In genomic region chr1:229022595-229023350, GRCh38 we compare ENCODE assay signal across 17 cellular contexts.
DNase-seq lines count a peak whose midpoint lies in the region; ATAC-seq and TF ChIP-seq lines count a peak whose summit lies in the region.
"Had no signal": no experiment of that assay in that cellular context is flagged by ENCODE, and none has a peak within 500 bp of the region (broad histone marks: within the 10 kb centered on the region; RNA-seq: fewer than 3 reads in every experiment).

No MANE protein-coding gene starts in this region.

- WGBS in tibial nerve, 2 donors: 34 to 53% methylated on average over 8 of the region's 8 CpGs

- no peak for TF ChIP-seq POLR2A in tibial nerve (IDR thresholded peaks at IDR 0.05)

- H3K9me3 ChIP-seq in tibial nerve: peaks cover 0 to 3% (median 0%) of the 10 kb centered on the region in 4 donors
- H3K9me3 ChIP-seq: HAP-1, pancreas had no signal

- peak; percentile 43 to 61 for TF ChIP-seq EP300 in tibial nerve (IDR thresholded peaks at IDR 0.05)

- no peaks in the 10 kb centered on the region for H3K36me3 Mint-ChIP-seq in T-helper 2 cell treated with Interferon-gamma antibody and Interleukin-4, amounts not matched to agents 5 μg/mL and 100 μg/mL, for 36 hours (ENCODE audit: low read depth)
- H3K36me3 Mint-ChIP-seq in effector memory CD8-positive, alpha-beta T cell (ENCODE audit: insufficient read depth): no peaks in the 10 kb centered on the region
- H3K36me3 Mint-ChIP-seq in activated T-cell treated with anti-CD3 and anti-CD28 coated beads, Interleukin-2, amount 50 U/mL, for 4 hours (ENCODE audit: insufficient read depth): no peaks in the 10 kb centered on the region

- peak; percentile 83 for ATAC-seq in Right ventricle myocardium inferior
- ATAC-seq in effector memory CD8-positive, alpha-beta T cell (replicated peaks): no peak
- no peak for ATAC-seq in activated T-cell treated with anti-CD3 and anti-CD28 coated beads, Interleukin-2, amount 50 U/mL, for 4 hours
- ATAC-seq: Panc1 had no signal

- H3K4me1 ChIP-seq in tibial nerve: peaks cover 0 to 52% (median 16%) of the 10 kb centered on the region in 4 donors

- H3K4me1 Mint-ChIP-seq in T-helper 2 cell treated with Interferon-gamma antibody and Interleukin-4, amounts not matched to agents 5 μg/mL and 100 μg/mL, for 36 hours (ENCODE audit: low read depth): peaks cover 8% of the 10 kb centered on the region
- H3K4me1 Mint-ChIP-seq in effector memory CD8-positive, alpha-beta T cell (ENCODE audit: low read depth in 2 of 2): peaks cover 10 to 13% of the 10 kb centered on the region in 2 donors
- peaks cover 9% of the 10 kb centered on the region for H3K4me1 Mint-ChIP-seq in activated T-cell treated with anti-CD3 and anti-CD28 coated beads, Interleukin-2, amount 50 U/mL, for 4 hours (ENCODE audit: low read depth)

- no peak for TF ChIP-seq CTCF in tibial nerve (IDR thresholded peaks at IDR 0.05)

- H3K36me3 ChIP-seq in tibial nerve: no peaks in the 10 kb centered on the region
- H3K36me3 ChIP-seq: HAP-1, pancreas had no signal

- intact Hi-C loops in Right ventricle myocardium inferior (cut with DNase I) (no loop called here), cardiac septum (cut with DNase I) (no loop called here)

- H3K4me3 ChIP-seq in tibial nerve: no peak overlapping the region
- H3K4me3 ChIP-seq: HAP-1, pancreas had no signal

- H3K27ac Mint-ChIP-seq in T-helper 2 cell treated with Interferon-gamma antibody and Interleukin-4, amounts not matched to agents 5 μg/mL and 100 μg/mL, for 36 hours: no peak overlapping the region
- no peak overlapping the region for H3K27ac Mint-ChIP-seq in effector memory CD8-positive, alpha-beta T cell

- H3K27ac ChIP-seq in layer of hippocampus (ENCODE audit: low read depth, low read length) (peak overlapping the region; percentile 79), tibial nerve (peak overlapping the region in 2 of 4 donors; percentile 54 to 62)
- H3K27ac ChIP-seq: pancreas had no signal

- H3K4me3 Mint-ChIP-seq in T-helper 2 cell treated with Interferon-gamma antibody and Interleukin-4, amounts not matched to agents 5 μg/mL and 100 μg/mL, for 36 hours: no peak overlapping the region
- H3K4me3 Mint-ChIP-seq in effector memory CD8-positive, alpha-beta T cell: no peak overlapping the region
- no peak overlapping the region for H3K4me3 Mint-ChIP-seq in activated T-cell treated with anti-CD3 and anti-CD28 coated beads, Interleukin-2, amount 50 U/mL, for 4 hours
- H3K4me3 Mint-ChIP-seq: dendritic cell treated with granulocyte-macrophage colony-stimulating factor and Interleukin-4, amounts not matched to agents 40 ng/mL and 50 ng/mL, for 4 days had no signal

- H3K27me3 ChIP-seq in layer of hippocampus (ENCODE audit: control insufficient read depth, insufficient read depth, low read length) (no peaks in the 10 kb centered on the region), tibial nerve (no peaks in the 10 kb centered on the region)
- H3K27me3 ChIP-seq: pancreas had no signal

- H3K9me3 Mint-ChIP-seq in T-helper 2 cell treated with Interferon-gamma antibody and Interleukin-4, amounts not matched to agents 5 μg/mL and 100 μg/mL, for 36 hours: no peaks in the 10 kb centered on the region
- no peaks in the 10 kb centered on the region for H3K9me3 Mint-ChIP-seq in effector memory CD8-positive, alpha-beta T cell
- H3K9me3 Mint-ChIP-seq in activated T-cell treated with anti-CD3 and anti-CD28 coated beads, Interleukin-2, amount 50 U/mL, for 4 hours: no peaks in the 10 kb centered on the region
- H3K9me3 Mint-ChIP-seq: dendritic cell treated with granulocyte-macrophage colony-stimulating factor and Interleukin-4, amounts not matched to agents 40 ng/mL and 50 ng/mL, for 4 days had no signal

- H3K27me3 Mint-ChIP-seq in T-helper 2 cell treated with Interferon-gamma antibody and Interleukin-4, amounts not matched to agents 5 μg/mL and 100 μg/mL, for 36 hours (ENCODE audit: low read depth): peaks cover 2% of the 10 kb centered on the region
- no peaks in the 10 kb centered on the region for H3K27me3 Mint-ChIP-seq in effector memory CD8-positive, alpha-beta T cell
- H3K27me3 Mint-ChIP-seq in activated T-cell treated with anti-CD3 and anti-CD28 coated beads, Interleukin-2, amount 50 U/mL, for 4 hours (ENCODE audit: low read depth): no peaks in the 10 kb centered on the region

- DNase-seq in Right ventricle myocardium inferior (ENCODE audit: missing footprints): peak; percentile 74
- no peak for DNase-seq in cardiac septum (ENCODE audit: low spot score)
- DNase-seq in amygdala (lab: John Stamatoyannopoulos, UW): peak in 50 of 56 donors; percentile 12 to 89 (median 65)
- peak in 1 of 2 donors; percentile 45 for DNase-seq in tibial nerve (ENCODE audit: low spot score in 2 of 2)
- no peak for DNase-seq in T-helper 2 cell treated with Interferon-gamma antibody and Interleukin-4, amounts not matched to agents 5 μg/mL and 100 μg/mL, for 36 hours (ENCODE audit: low spot score)
- no peak for DNase-seq in effector memory CD8-positive, alpha-beta T cell
- DNase-seq in activated T-cell treated with anti-CD3 and anti-CD28 coated beads, Interleukin-2, amount 50 U/mL, for 4 hours: no peak
- DNase-seq: activated CD4-positive, alpha-beta T cell treated with anti-CD3 and anti-CD28 coated beads, Interleukin-2, amount 50 U/mL, for 1 hour; amniotic stem cell; Calu3; mammary epithelial cell; pancreas; T-helper 9 cell had no signal

Comparison
In these comparisons a context has a peak if more than half of its experiments do, and no peak if none do; other contexts are left out.
1. DNase-seq: peak in Right ventricle myocardium inferior (single experiment) and amygdala (50 of 56); none in cardiac septum (single experiment), T-helper 2 cell treated with Interferon-gamma antibody and Interleukin-4, amounts not matched to agents 5 μg/mL and 100 μg/mL, for 36 hours (single experiment), effector memory CD8-positive, alpha-beta T cell (0 of 3) and activated T-cell treated with anti-CD3 and anti-CD28 coated beads, Interleukin-2, amount 50 U/mL, for 4 hours (single experiment).